Comparison of ENCODE assay signal across 16 cellular contexts in the genomic region with DNA sequence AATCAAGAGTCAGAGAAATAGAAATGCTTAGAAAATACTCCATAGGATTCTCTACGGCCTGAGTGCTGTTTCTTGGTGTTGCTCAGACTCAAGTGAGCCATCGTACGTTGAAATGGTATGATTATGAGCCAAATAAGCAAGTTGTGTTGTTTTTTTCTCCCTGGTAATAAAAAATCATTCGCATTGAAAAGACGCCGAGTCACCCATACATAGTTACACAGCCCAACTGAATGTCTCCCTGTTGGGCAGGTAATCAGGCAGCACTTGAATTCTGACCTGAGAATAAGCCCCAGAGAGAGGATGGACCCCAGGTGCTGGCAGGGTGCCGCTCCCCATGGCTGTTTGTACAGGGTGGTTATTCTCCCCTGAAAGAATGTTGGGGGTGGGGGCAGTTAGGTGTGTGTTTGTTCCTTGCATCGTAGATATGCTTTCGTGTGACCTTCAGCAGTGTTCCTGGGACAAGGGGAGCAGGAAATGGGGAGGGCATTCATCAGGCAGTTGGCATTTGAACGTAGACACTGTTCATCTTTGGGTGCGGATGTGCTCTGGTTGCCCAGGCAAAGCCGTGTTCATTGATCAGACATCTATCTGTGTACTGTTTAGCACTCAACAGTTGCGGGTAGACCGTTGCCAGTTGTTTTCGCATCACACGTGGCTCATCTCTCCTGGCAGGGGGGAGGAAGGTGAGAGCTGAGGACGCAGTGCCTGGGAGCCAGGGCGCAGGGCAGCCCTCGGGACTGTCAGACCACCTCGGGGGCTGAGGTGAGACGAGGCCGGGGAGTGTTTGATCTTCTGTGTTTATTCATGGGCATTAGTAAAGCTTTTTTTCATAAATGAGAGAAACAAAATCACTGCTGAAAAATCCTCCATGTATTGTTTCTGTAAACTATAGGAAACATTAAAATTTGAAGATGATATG.
"Had no signal": no experiment of that assay in that cellular context is flagged by ENCODE, and none has a peak within 500 bp of the region (broad histone marks: within the 10 kb centered on the region; RNA-seq: fewer than 3 reads in every experiment).

No MANE protein-coding gene starts in this region.

- H3K27ac Mint-ChIP-seq: activated naive CD8-positive, alpha-beta T cell treated with anti-CD3 and anti-CD28 coated beads, Interleukin-2, amount 10 ng/mL, durations not matched to agents 7 days and 5 days; activated T-cell treated with anti-CD3 and anti-CD28 coated beads, Interleukin-2, amount 50 U/mL, for 24 hours; mesothelial cell of epicardium; T-helper 17 cell had no signal

- H3K4me3 ChIP-seq: ascending aorta, coronary artery, gastroesophageal sphincter, right lobe of liver, spleen, upper lobe of left lung had no signal

- H3K9me3 ChIP-seq: ascending aorta, gastroesophageal sphincter, right lobe of liver, spleen, upper lobe of left lung had no signal

- H3K27me3 Mint-ChIP-seq: activated T-cell treated with anti-CD3 and anti-CD28 coated beads, Interleukin-2, amount 50 U/mL, for 24 hours had no signal

- FAIRE-seq: TTC549 had no signal

- H3K27me3 ChIP-seq: ascending aorta, gastroesophageal sphincter, right lobe of liver, upper lobe of left lung had no signal

- H3K4me1 ChIP-seq: ascending aorta, right lobe of liver had no signal

- H3K27ac ChIP-seq: ascending aorta, coronary artery, gastroesophageal sphincter, right lobe of liver, spleen, upper lobe of left lung had no signal

- H3K36me3 Mint-ChIP-seq: activated naive CD8-positive, alpha-beta T cell treated with anti-CD3 and anti-CD28 coated beads, Interleukin-2, amount 10 ng/mL, durations not matched to agents 7 days and 5 days had no signal

- H3K36me3 ChIP-seq: ascending aorta, gastroesophageal sphincter, right lobe of liver, spleen, upper lobe of left lung had no signal

- DNase-seq: activated CD4-positive, alpha-beta T cell treated with anti-CD3 and anti-CD28 coated beads, Interleukin-2, amount 50 U/mL, for 1 hour; activated gamma-delta T cell; activated naive CD8-positive, alpha-beta T cell treated with anti-CD3 and anti-CD28 coated beads, Interleukin-2, amount 10 ng/mL, durations not matched to agents 7 days and 5 days; activated T-cell treated with anti-CD3 and anti-CD28 coated beads, Interleukin-2, amount 50 U/mL, for 24 hours; effector memory CD4-positive, alpha-beta T cell; right lobe of liver; spleen; stimulated activated CD4-positive, alpha-beta T cell treated with anti-CD3 and anti-CD28 coated beads, Interleukin-2, amount 100 ng/mL, for 24 hours; stimulated activated naive CD4-positive, alpha-beta T cell treated with Interleukin-2 at 50 U/mL for 16 hours; T-helper 17 cell had no signal

- ATAC-seq: gastroesophageal sphincter, T-helper 17 cell had no signal

- H3K9me3 Mint-ChIP-seq: activated T-cell treated with anti-CD3 and anti-CD28 coated beads, Interleukin-2, amount 50 U/mL, for 24 hours; mesothelial cell of epicardium had no signal

- H3K4me3 Mint-ChIP-seq: activated naive CD8-positive, alpha-beta T cell treated with anti-CD3 and anti-CD28 coated beads, Interleukin-2, amount 10 ng/mL, durations not matched to agents 7 days and 5 days; activated T-cell treated with anti-CD3 and anti-CD28 coated beads, Interleukin-2, amount 50 U/mL, for 24 hours; mesothelial cell of epicardium; T-helper 17 cell had no signal
